ENCODE assay signal across 9 cellular contexts in genomic region chr5:71978216-71978615, GRCh38.
"Had no signal": no experiment of that assay in that cellular context is flagged by ENCODE, and none has a peak within 500 bp of the region (broad histone marks: within the 10 kb centered on the region; RNA-seq: fewer than 3 reads in every experiment).

No MANE protein-coding gene starts in this region.

- H3K9me3 ChIP-seq: HAP-1 had no signal

- H3K36me3 ChIP-seq: HAP-1 had no signal

- FAIRE-seq: HepG2 had no signal

- H3K4me1 ChIP-seq: HAP-1 had no signal

- H3K27ac ChIP-seq: HL-60, KMS-11 had no signal

- H3K9ac ChIP-seq: KMS-11 had no signal

- H3K27ac Mint-ChIP-seq: GM23338, HFFc6, IgD-negative memory B cell had no signal

- H3K4me3 ChIP-seq: GM23338, HAP-1 had no signal

- DNase-seq: H7, HFFc6, KBM-7 had no signal

- H3K4me1 Mint-ChIP-seq: GM23338, IgD-negative memory B cell had no signal

- H3K4me3 Mint-ChIP-seq: GM23338, HFFc6, IgD-negative memory B cell had no signal

- H3K4me2 ChIP-seq: GM23338, KMS-11 had no signal

- H3K36me3 Mint-ChIP-seq: IgD-negative memory B cell had no signal
